1 cellular context compared by ENCODE assay signal in the genomic region with DNA sequence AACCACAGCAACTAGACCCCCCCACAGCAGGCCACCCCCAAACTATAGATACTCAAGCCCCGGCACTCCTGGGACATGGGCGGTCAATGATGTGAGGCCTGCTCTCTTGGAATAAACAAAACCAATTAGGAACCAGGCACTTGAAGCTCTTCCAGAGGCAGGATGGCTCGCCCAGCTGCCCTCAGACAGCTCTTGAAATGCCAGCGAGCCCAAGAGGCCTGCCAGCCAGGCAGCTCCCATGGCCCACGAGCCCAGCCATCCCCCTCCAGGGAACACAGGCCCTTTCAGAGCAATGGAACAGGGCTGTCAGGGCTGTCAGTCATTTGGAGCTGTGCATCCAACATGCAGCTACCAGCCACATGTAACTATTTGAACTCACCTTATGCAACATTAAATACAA.
TF ChIP-seq lines count a peak whose summit lies in the region.

No MANE protein-coding gene starts in this region.

TF ChIP-seq in WTC11, 78 proteins besides CTCF, POLR2A, EP300 and RAD21 (continued from another document):
- TF ChIP-seq, protein P1, sequence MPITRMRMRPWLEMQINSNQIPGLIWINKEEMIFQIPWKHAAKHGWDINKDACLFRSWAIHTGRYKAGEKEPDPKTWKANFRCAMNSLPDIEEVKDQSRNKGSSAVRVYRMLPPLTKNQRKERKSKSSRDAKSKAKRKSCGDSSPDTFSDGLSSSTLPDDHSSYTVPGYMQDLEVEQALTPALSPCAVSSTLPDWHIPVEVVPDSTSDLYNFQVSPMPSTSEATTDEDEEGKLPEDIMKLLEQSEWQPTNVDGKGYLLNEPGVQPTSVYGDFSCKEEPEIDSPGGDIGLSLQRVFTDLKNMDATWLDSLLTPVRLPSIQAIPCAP (CRISPR knock-in tag; IDR thresholded peaks at IDR 0.05) = no peak
- no peak for TF ChIP-seq NFYB (CRISPR knock-in tag; conservative IDR thresholded peaks at IDR 0.05; ENCODE audit: low read depth)
- no peak for TF ChIP-seq HMGA2 (CRISPR knock-in tag; IDR thresholded peaks at IDR 0.05)
TF ChIP-seq in WTC11: peak in this region for 0.
